ENCODE assay signal across 18 cellular contexts in genomic region chr16:23500212-23500865, GRCh38. TPM values are rescaled to one million over a fixed set of nuclear protein-coding genes. Genes with fewer than 3 reads are reported as not detected.
DNase-seq lines count a peak whose midpoint lies in the region; ATAC-seq and TF ChIP-seq lines count a peak whose summit lies in the region.
"Had no signal": no experiment of that assay in that cellular context is flagged by ENCODE, and none has a peak within 500 bp of the region (broad histone marks: within the 10 kb centered on the region; RNA-seq: fewer than 3 reads in every experiment).

No MANE protein-coding gene starts in this region.

- WGBS in neuronal stem cell (ENCODE audit: extremely low coverage in 2 of 2, insufficient read length in 2 of 2, insufficient replicate concordance in 1 of 2), 2 donors, result no CpG with 5 or more reads among the region's 21 CpGs

- no peaks in the 10 kb centered on the region for H3K27me3 ChIP-seq in BLaER1
- H3K27me3 ChIP-seq in colonic mucosa, result no peaks in the 10 kb centered on the region
- H3K27me3 ChIP-seq in neuronal stem cell (ENCODE audit: control insufficient read depth in 3 of 3, insufficient read depth in 3 of 3, low read depth in 1 of 3, low read length in 3 of 3), result no peaks in the 10 kb centered on the region

- H3K4me1 ChIP-seq in BLaER1 (peaks cover 88% of the 10 kb centered on the region), colonic mucosa (peaks cover 10% of the 10 kb centered on the region), neuronal stem cell (ENCODE audit: control insufficient read depth in 2 of 2, insufficient read depth in 1 of 2, low read depth in 1 of 2, low read length in 2 of 2) (peaks cover 15 to 16% of the 10 kb centered on the region in 2 donors)

- no peak for TF ChIP-seq CTCF in colonic mucosa (IDR thresholded peaks at IDR 0.05)

- DNase-seq in colonic mucosa (peak; percentile 72), neuronal stem cell (ENCODE audit: low spot score) (no peak), left ventricle myocardium superior (no peak), putamen (ENCODE audit: low spot score) (no peak), cardiac septum (ENCODE audit: low spot score) (no peak)
- DNase-seq: activated CD4-positive, alpha-beta memory T cell treated with anti-CD3 and anti-CD28 coated beads for 36 hours; activated T-cell treated with anti-CD3 and anti-CD28 coated beads, Interleukin-2, amount 50 U/mL, for 4 hours; CD8-positive, alpha-beta T cell; foreskin melanocyte; kidney glomerular epithelial cell; NCI-H1092 treated with DMSO at 0.1 percent for 48 hours; NCI-H2081 had no signal

- H3K18ac ChIP-seq in neuronal stem cell (ENCODE audit: low read length), result no peak overlapping the region

- H3K36me3 ChIP-seq in BLaER1 (peaks cover 87% of the 10 kb centered on the region), colonic mucosa (no peaks in the 10 kb centered on the region), neuronal stem cell (replicated peaks in 1 of 2; ENCODE audit: control insufficient read depth in 2 of 2, insufficient read depth in 2 of 2, low read length in 2 of 2) (peaks cover 12 to 60% of the 10 kb centered on the region in 2 donors)
- H3K36me3 ChIP-seq: prostate gland had no signal

- no peak overlapping the region; the same call in 1 of the 2 replicates for H3K9ac ChIP-seq in BLaER1
- H3K9ac ChIP-seq in colonic mucosa (ENCODE audit: low read depth in 2 of 2, low read length in 2 of 2), result no peak overlapping the region
- peak overlapping the region; percentile 57 for H3K9ac ChIP-seq in neuronal stem cell (ENCODE audit: low read depth, low read length, poor library complexity)

- no peak overlapping the region for H4K91ac ChIP-seq in neuronal stem cell (ENCODE audit: low read depth, low read length, poor library complexity)

- peak overlapping the region; percentile 92 to 94 (median 92) for H3K27ac Mint-ChIP-seq in IgD-negative memory B cell
- H3K27ac Mint-ChIP-seq: activated CD4-positive, alpha-beta memory T cell treated with anti-CD3 and anti-CD28 coated beads for 36 hours; activated naive CD4-positive, alpha-beta T cell treated with anti-CD3 and anti-CD28 coated beads, Interleukin-2, amount 50 U/mL, for 24 hours; CD8-positive, alpha-beta T cell; nephron had no signal

- no peak overlapping the region for H2BK15ac ChIP-seq in neuronal stem cell (ENCODE audit: low read length)

- intact Hi-C loops in colonic mucosa (cut with DNase I) (no loop called here), left ventricle myocardium superior (cut with micrococcal nuclease) (no loop called here), cardiac septum (cut with DNase I) (no loop called here)

- peaks cover 65 to 79% (median 75%) of the 10 kb centered on the region in 3 donors for H3K4me1 Mint-ChIP-seq in IgD-negative memory B cell

- H3K4me2 ChIP-seq in BLaER1 (peak overlapping the region; percentile 61), neuronal stem cell (ENCODE audit: insufficient read depth, low read length, poor library complexity, severe bottlenecking) (no peak overlapping the region)

- H3K36me3 Mint-ChIP-seq in IgD-negative memory B cell, result peaks cover 5% of the 10 kb centered on the region

- no peak overlapping the region for H2AK5ac ChIP-seq in neuronal stem cell (ENCODE audit: low read depth, low read length)

- H3K27me3 Mint-ChIP-seq in IgD-negative memory B cell, result no peaks in the 10 kb centered on the region
- H3K27me3 Mint-ChIP-seq: activated CD4-positive, alpha-beta memory T cell treated with anti-CD3 and anti-CD28 coated beads for 36 hours; activated naive CD4-positive, alpha-beta T cell treated with anti-CD3 and anti-CD28 coated beads, Interleukin-2, amount 50 U/mL, for 24 hours had no signal

- no peak overlapping the region for H2BK12ac ChIP-seq in neuronal stem cell (ENCODE audit: low read length)

- no peak overlapping the region for H4K8ac ChIP-seq in neuronal stem cell (ENCODE audit: low read depth, low read length)

- no peak for ATAC-seq in left ventricle myocardium superior
- no peak for ATAC-seq in HG03342 (IDR thresholded peaks at IDR 0.05; ENCODE audit: unreplicated experiment)
- ATAC-seq: activated T-cell treated with anti-CD3 and anti-CD28 coated beads, Interleukin-2, amount 50 U/mL, for 4 hours; CD8-positive, alpha-beta T cell had no signal

- no peak overlapping the region for H3K27ac ChIP-seq in BLaER1
- no peak overlapping the region for H3K27ac ChIP-seq in colonic mucosa
- no peak overlapping the region for H3K27ac ChIP-seq in neuronal stem cell (replicated peaks; ENCODE audit: low read length)

- H2BK120ac ChIP-seq in neuronal stem cell (ENCODE audit: low read depth, low read length), result no peak overlapping the region

- peak overlapping the region; percentile 10 to 89 (median 78) for H3K4me3 Mint-ChIP-seq in IgD-negative memory B cell
- H3K4me3 Mint-ChIP-seq: activated CD4-positive, alpha-beta memory T cell treated with anti-CD3 and anti-CD28 coated beads for 36 hours; activated naive CD4-positive, alpha-beta T cell treated with anti-CD3 and anti-CD28 coated beads, Interleukin-2, amount 50 U/mL, for 24 hours; activated T-cell treated with anti-CD3 and anti-CD28 coated beads, Interleukin-2, amount 50 U/mL, for 4 hours; CD8-positive, alpha-beta T cell; nephron had no signal

- H2AFZ ChIP-seq in neuronal stem cell (ENCODE audit: low read length), result no peak overlapping the region

- H3K23ac ChIP-seq in neuronal stem cell (ENCODE audit: low read depth, low read length, poor library complexity), result no peak overlapping the region

- H3K79me1 ChIP-seq in neuronal stem cell (ENCODE audit: low read depth, low read length), result peaks cover 8% of the 10 kb centered on the region

- no peak overlapping the region for H2BK5ac ChIP-seq in neuronal stem cell (ENCODE audit: low read length)

- H3K4me3 ChIP-seq in BLaER1 (no peak overlapping the region), colonic mucosa (no peak overlapping the region), neuronal stem cell (ENCODE audit: low read length in 2 of 2) (no peak overlapping the region)
- H3K4me3 ChIP-seq: prostate gland had no signal

- H3K9me3 ChIP-seq in BLaER1 (no peaks in the 10 kb centered on the region), colonic mucosa (no peaks in the 10 kb centered on the region), neuronal stem cell (replicated peaks in 1 of 2; ENCODE audit: control insufficient read depth in 2 of 2, insufficient read depth in 1 of 2, low read depth in 1 of 2, low read length in 2 of 2) (no peaks in the 10 kb centered on the region)
- H3K9me3 ChIP-seq: prostate gland had no signal

- no peak overlapping the region for H3K14ac ChIP-seq in neuronal stem cell (ENCODE audit: low read length)

- peaks cover 100% of the 10 kb centered on the region for H4K20me1 ChIP-seq in BLaER1

- H3K9me3 Mint-ChIP-seq in IgD-negative memory B cell, result no peaks in the 10 kb centered on the region
- H3K9me3 Mint-ChIP-seq: activated CD4-positive, alpha-beta memory T cell treated with anti-CD3 and anti-CD28 coated beads for 36 hours; activated naive CD4-positive, alpha-beta T cell treated with anti-CD3 and anti-CD28 coated beads, Interleukin-2, amount 50 U/mL, for 24 hours; activated T-cell treated with anti-CD3 and anti-CD28 coated beads, Interleukin-2, amount 50 U/mL, for 4 hours; CD8-positive, alpha-beta T cell; nephron had no signal

- H3K4ac ChIP-seq in neuronal stem cell (ENCODE audit: low read length), result no peak overlapping the region

RNA-seq across cellular contexts. Expression of gene GGA2, which starts 10.0 kb away (rescaled TPM):
- polyA plus RNA-seq in IgD-negative memory B cell, result 219 TPM
- 10 to 100 TPM; 45.3 to 48.0 TPM for total RNA-seq in colonic mucosa
- polyA plus RNA-seq in neuronal stem cell (2013, experiment 1 of 2), result 49.8 TPM
- polyA plus RNA-seq in neuronal stem cell (2013, experiment 2 of 2), result 52.6 TPM
- 52.1 TPM for total RNA-seq in left ventricle myocardium superior
- 38.1 TPM for total RNA-seq in cardiac septum

RNA-seq across cellular contexts. Expression of gene COG7, which starts 47.4 kb away (rescaled TPM):
- polyA plus RNA-seq in IgD-negative memory B cell, result 7.1 TPM
- total RNA-seq in colonic mucosa, result 10 to 100 TPM; 31.4 to 40.0 TPM
- 15.5 TPM for polyA plus RNA-seq in neuronal stem cell (2013, experiment 1 of 2)
- polyA plus RNA-seq in neuronal stem cell (2013, experiment 2 of 2), result 15.7 TPM
- total RNA-seq in left ventricle myocardium superior, result 11.3 TPM
- 14.4 TPM for total RNA-seq in cardiac septum

RNA-seq across cellular contexts. Expression of gene EARS2, which starts 56.8 kb away (rescaled TPM):
- polyA plus RNA-seq in IgD-negative memory B cell, result 14.4 TPM
- total RNA-seq in colonic mucosa, result 10 to 100 TPM; 12.3 to 28.7 TPM
- 12.1 TPM for polyA plus RNA-seq in neuronal stem cell (2013, experiment 1 of 2)
- 11.5 TPM for polyA plus RNA-seq in neuronal stem cell (2013, experiment 2 of 2)
- 22.0 TPM for total RNA-seq in left ventricle myocardium superior
- total RNA-seq in cardiac septum, result 16.4 TPM

RNA-seq across cellular contexts. Expression of gene UBFD1, which starts 57.2 kb away (rescaled TPM):
- polyA plus RNA-seq in IgD-negative memory B cell, result 12.4 TPM
- total RNA-seq in colonic mucosa (10 to 100 TPM; 32.4 to 62.4 TPM), left ventricle myocardium superior (73.8 TPM), cardiac septum (49.7 TPM)
- polyA plus RNA-seq in neuronal stem cell (2013, experiment 1 of 2), result 38.4 TPM
- polyA plus RNA-seq in neuronal stem cell (2013, experiment 2 of 2), result 36.9 TPM
